In genomic region chr1:218464871-218465270, GRCh38 we compare ENCODE assay signal across 14 cellular contexts.
DNase-seq lines count a peak whose midpoint lies in the region; ATAC-seq and TF ChIP-seq lines count a peak whose summit lies in the region.
"Had no signal": no experiment of that assay in that cellular context is flagged by ENCODE, and none has a peak within 500 bp of the region (broad histone marks: within the 10 kb centered on the region; RNA-seq: fewer than 3 reads in every experiment).

No MANE protein-coding gene starts in this region.

- H3K27me3 ChIP-seq in ascending aorta (no peaks in the 10 kb centered on the region), aorta (ENCODE audit: control insufficient read depth in 1 of 2, insufficient read depth in 2 of 2, low read length in 1 of 2) (no peaks in the 10 kb centered on the region), left ventricle myocardium inferior (ENCODE audit: low read depth) (no peaks in the 10 kb centered on the region)
- H3K27me3 ChIP-seq: BLaER1 had no signal

- no peaks in the 10 kb centered on the region for H3K36me3 ChIP-seq in ascending aorta
- H3K36me3 ChIP-seq in aorta (ENCODE audit: control insufficient read depth in 1 of 2, insufficient read depth in 2 of 2, low read length in 1 of 2) = no peaks in the 10 kb centered on the region
- H3K36me3 ChIP-seq in left ventricle myocardium inferior = no peaks in the 10 kb centered on the region
- H3K36me3 ChIP-seq: BLaER1 had no signal

- intact Hi-C loops in ascending aorta (cut with DNase I) (loop anchor here (5.0 to 10.0 kb wide), 2 partner anchors 98 to 710 kb away; partner anchors contain the start of gene LYPLAL1), aorta (cut with DNase I) (loop anchor here (5.0 kb wide), 3 partner anchors 32 to 118 kb away; partner anchors contain the start of gene TGFB2 (in 1 of the 2)), left ventricle myocardium inferior (cut with micrococcal nuclease) (no loop called here)

- TF ChIP-seq CTCF in ascending aorta (IDR thresholded peaks at IDR 0.05) (no peak), fibroblast of the aortic adventitia (IDR thresholded peaks at IDR 0.05; ENCODE audit: insufficient read depth, low read length) (no peak), left ventricle myocardium inferior (IDR thresholded peaks at IDR 0.05; ENCODE audit: borderline replicate concordance) (no peak)

- WGBS in aorta, 2 donors = 95 to 96% methylated on average over 2 of the region's 2 CpGs

- H3K4me1 ChIP-seq in ascending aorta = peaks cover 19 to 41% of the 10 kb centered on the region in 2 donors
- peaks cover 0 to 5% of the 10 kb centered on the region in 2 donors for H3K4me1 ChIP-seq in aorta (ENCODE audit: control insufficient read depth in 1 of 2, insufficient read depth in 2 of 2, low read length in 2 of 2)
- peaks cover 64% of the 10 kb centered on the region for H3K4me1 ChIP-seq in left ventricle myocardium inferior
- H3K4me1 ChIP-seq: BLaER1 had no signal

- DNase-seq in ELR (ENCODE audit: low read depth) = peak; percentile 60
- no peak for DNase-seq in ascending aorta (ENCODE audit: low spot score in 2 of 2)
- peak; percentile 53 for DNase-seq in fibroblast of the aortic adventitia (ENCODE audit: low read depth)
- DNase-seq in aorta = no peak
- DNase-seq in effector CD4-positive, alpha-beta T cell = no peak
- no peak for DNase-seq in left ventricle myocardium inferior
- DNase-seq: DMS153, MV-4-11, NCI-H1436, NCI-H2029 treated with DMSO at 0.1 percent for 48 hours, NCI-H510A had no signal

- no peak for ATAC-seq in aorta (ENCODE audit: low FRiP score)
- no peak for ATAC-seq in GM21526 (IDR thresholded peaks at IDR 0.05; ENCODE audit: low FRiP score, unreplicated experiment)
- ATAC-seq: GM23338 had no signal

- H3K9me3 ChIP-seq in ascending aorta (no peaks in the 10 kb centered on the region), aorta (ENCODE audit: control insufficient read depth, low read length) (no peaks in the 10 kb centered on the region), left ventricle myocardium inferior (replicated peaks) (no peaks in the 10 kb centered on the region)
- H3K9me3 ChIP-seq: BLaER1 had no signal

- no peak overlapping the region for H3K4me3 ChIP-seq in ascending aorta
- H3K4me3 ChIP-seq in fibroblast of the aortic adventitia (ENCODE audit: low read depth, low read length) = no peak overlapping the region
- no peak overlapping the region for H3K4me3 ChIP-seq in aorta (ENCODE audit: low read length in 2 of 2)
- H3K4me3 ChIP-seq in left ventricle myocardium inferior = no peak overlapping the region
- H3K4me3 ChIP-seq: BLaER1, GM23338 had no signal

- H3K27ac ChIP-seq in ascending aorta (peak overlapping the region; percentile 83 to 92), aorta (ENCODE audit: low read depth in 1 of 2, low read length in 2 of 2) (peak overlapping the region; percentile 54 to 76), left ventricle myocardium inferior (replicated peaks) (no peak overlapping the region)
- H3K27ac ChIP-seq: BLaER1 had no signal

Comparison
In these comparisons a context has a peak if more than half of its experiments do, and no peak if none do; other contexts are left out.
1. DNase-seq: peak in ELR (single experiment) and fibroblast of the aortic adventitia (single experiment); none in ascending aorta (0 of 2), aorta (0 of 2), effector CD4-positive, alpha-beta T cell (single experiment) and left ventricle myocardium inferior (single experiment).